8 cellular contexts compared by ENCODE assay signal in the genomic region with DNA sequence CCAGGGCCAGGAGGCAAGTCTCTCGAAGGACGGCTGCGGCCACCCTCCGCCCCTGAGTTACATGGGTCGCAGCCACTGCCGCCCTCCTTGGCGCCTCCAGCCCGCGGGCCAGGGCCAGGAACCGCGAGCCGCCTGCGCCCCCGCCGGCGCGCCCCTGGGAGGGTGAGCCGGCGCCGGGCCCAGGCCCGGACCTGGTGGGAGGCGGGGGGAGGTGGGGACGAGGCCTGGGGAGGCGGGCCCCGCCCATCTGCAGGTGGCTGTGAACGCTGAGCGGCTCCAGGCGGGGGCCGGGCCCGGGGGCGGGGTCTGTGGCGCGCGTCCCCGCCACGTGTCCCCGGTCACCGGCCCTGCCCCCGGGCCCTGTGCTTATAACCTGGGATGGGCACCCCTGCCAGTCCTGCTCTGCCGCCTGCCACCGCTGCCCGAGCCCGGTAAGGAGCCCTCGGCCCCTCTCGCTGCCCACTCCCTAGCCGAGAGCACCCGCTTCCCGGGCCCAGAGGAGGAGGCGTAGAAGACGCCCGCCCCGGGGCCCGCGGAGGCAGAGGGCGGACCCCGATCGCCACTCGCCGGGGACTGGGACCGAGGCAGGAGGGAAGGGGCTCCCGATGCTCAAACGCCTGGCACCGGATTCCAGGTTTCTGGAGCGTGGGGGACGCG. TPM values are rescaled to one million over a fixed set of nuclear protein-coding genes. Genes with fewer than 3 reads are reported as not detected.
DNase-seq lines count a peak whose midpoint lies in the region; ATAC-seq and TF ChIP-seq lines count a peak whose summit lies in the region.

A gene (plus strand): TSS at position 397 of the 657 bp plus-strand sequence. CDS start 7,268 bp downstream, outside the sequence.

- 1% methylated on average over 32 of the region's 66 CpGs for WGBS in hepatocyte (ENCODE audit: low lambda C conversion rate, missing lambda C conversion rate)

- H4K20me1 ChIP-seq in hepatocyte (ENCODE audit: insufficient read depth, poor library complexity, severe bottlenecking): no peaks in the 10 kb centered on the region

- DNase-seq in NCI-H2029 (lab: John Stamatoyannopoulos, UW) (peak; percentile 44), NCI-H2029 treated with DMSO at 0.1 percent for 48 hours (lab: John Stamatoyannopoulos, UW) (no peak), RKO (ENCODE audit: low spot score) (peak; percentile 63), adipocyte (ENCODE audit: low read depth) (peak; percentile 69), hepatocyte (ENCODE audit: low spot score) (peak; percentile 91), gastrocnemius medialis (peak; percentile 53 to 56)

- ATAC-seq in gastrocnemius medialis (peak; percentile 59 to 62), GM19328 (IDR thresholded peaks at IDR 0.05; ENCODE audit: unreplicated experiment) (no peak), GM18517 (IDR thresholded peaks at IDR 0.05; ENCODE audit: unreplicated experiment) (no peak)

- H3K36me3 ChIP-seq in adipocyte (ENCODE audit: control insufficient read depth, insufficient read depth, low read length, severe bottlenecking): peaks cover 14% of the 10 kb centered on the region
- no peaks in the 10 kb centered on the region for H3K36me3 ChIP-seq in hepatocyte (replicated peaks; ENCODE audit: insufficient read depth, low read depth)
- H3K36me3 ChIP-seq in gastrocnemius medialis: no peaks in the 10 kb centered on the region

- peak within 1 kb of the TSS; percentile 99 for H3K9ac ChIP-seq in adipocyte (ENCODE audit: low read length)

- peak within 1 kb of the TSS; percentile 84 for H2AFZ ChIP-seq in hepatocyte

- in situ Hi-C loops in gastrocnemius medialis (cut with MboI; ENCODE audit: low sequenced_read_pairs in 4 of 4): no loop called here

- TF ChIP-seq CTCF in hepatocyte (IDR thresholded peaks at IDR 0.05; ENCODE audit: poor library complexity) (no peak), gastrocnemius medialis (IDR thresholded peaks at IDR 0.05 in 4 of 5, conservative IDR thresholded peaks at IDR 0.05 in 1 of 5) (no peak)

- intact Hi-C loops in gastrocnemius medialis (cut with DNase I; ENCODE audit: low total_unique reads): loop anchor here (5.0 to 10.0 kb wide), 2 partner anchors 133 to 390 kb away; a partner anchor contains a TSS

- peak; percentile 75 to 77 for TF ChIP-seq POLR2A in gastrocnemius medialis (IDR thresholded peaks at IDR 0.05)

- H3K27ac ChIP-seq in hepatocyte (peak within 1 kb of the TSS; percentile 92), gastrocnemius medialis (peak within 1 kb of the TSS; percentile 77 to 86 (median 80))

- H3K4me2 ChIP-seq in hepatocyte: peak within 1 kb of the TSS; percentile 99

- no peaks in the 10 kb centered on the region for H3K9me2 ChIP-seq in hepatocyte (replicated peaks; ENCODE audit: insufficient read depth)

- H3K4me1 ChIP-seq in adipocyte (ENCODE audit: control insufficient read depth, insufficient read depth, low read length) (peaks cover 31% of the 10 kb centered on the region), hepatocyte (ENCODE audit: insufficient read depth) (peaks cover 30% of the 10 kb centered on the region), gastrocnemius medialis (peaks cover 25 to 40% of the 10 kb centered on the region in 2 donors)

- peaks cover 23% of the 10 kb centered on the region for H3K79me2 ChIP-seq in hepatocyte

- peaks cover 17% of the 10 kb centered on the region for H3K9me3 ChIP-seq in adipocyte (ENCODE audit: control insufficient read depth, low read length)
- H3K9me3 ChIP-seq in hepatocyte (ENCODE audit: low read depth): peaks cover 3% of the 10 kb centered on the region
- no peaks in the 10 kb centered on the region for H3K9me3 ChIP-seq in gastrocnemius medialis

- H3K4me3 ChIP-seq in adipocyte (ENCODE audit: low read length): peak within 1 kb of the TSS; percentile 97
- H3K4me3 ChIP-seq in hepatocyte: peak within 1 kb of the TSS; percentile 85
- peak within 1 kb of the TSS; percentile 62 to 80 (median 75) for H3K4me3 ChIP-seq in gastrocnemius medialis

- H3K27me3 ChIP-seq in adipocyte (replicated peaks; ENCODE audit: control insufficient read depth, insufficient read depth, low read length) (no peaks in the 10 kb centered on the region), hepatocyte (no peaks in the 10 kb centered on the region), gastrocnemius medialis (no peaks in the 10 kb centered on the region)

RNA-seq across cellular contexts. Expression of the gene that starts here (rescaled TPM):
- 292 and 321 TPM in 2 replicates for total RNA-seq in hepatocyte
- polyA plus RNA-seq in hepatocyte: 103 and 145 TPM in 2 replicates
- total RNA-seq in gastrocnemius medialis: 10 to 100 TPM; 44.5 to 83.4 (median 68.5) TPM

Comparison
In these comparisons a context has a peak if more than half of its experiments do, and no peak if none do; other contexts are left out.
1. ATAC-seq: peak in gastrocnemius medialis (2 of 2); none in GM19328 (single experiment) and GM18517 (single experiment).
2. Peak in every context shown above with its lines, with median percentiles within 50 percentile points of each other: H3K4me3 ChIP-seq.